8 cellular contexts compared by ENCODE assay signal in genomic region chr9:20621553-20622329, GRCh38. TPM values are rescaled to one million over a fixed set of nuclear protein-coding genes. Genes with fewer than 3 reads are reported as not detected.
A peak's percentile ranks its signal among the peaks of the same experiment; 100 is the strongest.
DNase-seq lines count a peak whose midpoint lies in the region; TF ChIP-seq lines count a peak whose summit lies in the region.

No MANE protein-coding gene starts in this region.

- in situ Hi-C loops in astrocyte of the spinal cord (cut with HindIII; ENCODE audit: low sequenced_read_pairs): no loop called here

- no peaks in the 10 kb centered on the region for H3K27me3 ChIP-seq in CD4-positive, alpha-beta memory T cell (ENCODE audit: insufficient read depth, low read length)
- H3K27me3 ChIP-seq in KMS-11 (ENCODE audit: insufficient read depth, low read depth) (0 out of 2 replicates have a peak, but pooled peaks cover 2% of the 10 kb centered on the region), iPS DF 6.9 (ENCODE audit: control insufficient read depth, insufficient read depth, low read length) (peaks cover 31% of the 10 kb centered on the region), sigmoid colon (no peaks in the 10 kb centered on the region)

- TF ChIP-seq EP300 in sigmoid colon (IDR thresholded peaks at IDR 0.05): no peak

- H3K4me1 Mint-ChIP-seq in CD4-positive, alpha-beta memory T cell: peaks cover 38 to 77% (median 44%) of the 10 kb centered on the region in 4 donors
- H3K4me1 Mint-ChIP-seq in T-helper 2 cell treated with Interferon-gamma antibody and Interleukin-4, amounts not matched to agents 5 μg/mL and 100 μg/mL, for 36 hours (ENCODE audit: low read depth): peaks cover 43% of the 10 kb centered on the region

- H3K4me2 ChIP-seq in KMS-11: peak overlapping the region; percentile 66; the same call in 1 of the 2 replicates

- WGBS in iPS DF 6.9 (ENCODE audit: insufficient coverage, insufficient read length): no CpG with 5 or more reads among the region's 73 CpGs
- 1% methylated on average over 73 of the region's 73 CpGs for WGBS in sigmoid colon, 2 donors

- no peak for TF ChIP-seq CTCF in GM20000 (IDR thresholded peaks at IDR 0.05; ENCODE audit: extremely low read depth, missing control alignments)
- no peak for TF ChIP-seq CTCF in KMS-11 (conservative IDR thresholded peaks at IDR 0.05; ENCODE audit: low read depth, low read length)
- no peak for TF ChIP-seq CTCF in astrocyte of the spinal cord (IDR thresholded peaks at IDR 0.05; ENCODE audit: low read depth, low read length)
- no peak for TF ChIP-seq CTCF in sigmoid colon (IDR thresholded peaks at IDR 0.05)

- H2AFZ ChIP-seq in KMS-11 (ENCODE audit: low read depth): peak overlapping the region; percentile 97

- peak overlapping the region; percentile 95 to 100 (median 99) for H3K4me3 Mint-ChIP-seq in CD4-positive, alpha-beta memory T cell
- peak overlapping the region; percentile 89 for H3K4me3 Mint-ChIP-seq in T-helper 2 cell treated with Interferon-gamma antibody and Interleukin-4, amounts not matched to agents 5 μg/mL and 100 μg/mL, for 36 hours

- H4K20me1 ChIP-seq in KMS-11 (ENCODE audit: insufficient read depth): no peaks in the 10 kb centered on the region

- H3K4me3 ChIP-seq in CD4-positive, alpha-beta memory T cell (ENCODE audit: low read length in 2 of 2): peak overlapping the region; percentile 68 to 93
- H3K4me3 ChIP-seq in KMS-11 (IDR thresholded peaks at IDR 0.05; ENCODE audit: insufficient read depth, low read depth, low read length) (peak overlapping the region; percentile 27), astrocyte of the spinal cord (ENCODE audit: low read depth, low read length) (peak overlapping the region; percentile 91), iPS DF 6.9 (ENCODE audit: low read length) (peak overlapping the region; percentile 69), sigmoid colon (peak overlapping the region; percentile 86 to 97 (median 92))

- intact Hi-C loops in CD4-positive, alpha-beta memory T cell (cut with micrococcal nuclease): loop anchor here (1.0 to 10.0 kb wide), 12 partner anchors 17 to 1573 kb away; partner anchors contain the start of genes FOCAD, HACD4, KLHL9 and RPS6
- intact Hi-C loops in sigmoid colon (cut with DNase I): loop anchor here (2.0 to 10.0 kb wide), 8 partner anchors 63 to 694 kb away; partner anchors contain the start of gene FOCAD

- peaks cover 0 to 3% (median 0%) of the 10 kb centered on the region in 8 donors for H3K9me3 Mint-ChIP-seq in CD4-positive, alpha-beta memory T cell
- no peaks in the 10 kb centered on the region for H3K9me3 Mint-ChIP-seq in T-helper 2 cell treated with Interferon-gamma antibody and Interleukin-4, amounts not matched to agents 5 μg/mL and 100 μg/mL, for 36 hours

- TF ChIP-seq POLR2A in sigmoid colon (IDR thresholded peaks at IDR 0.05): no peak

- H3K36me3 Mint-ChIP-seq in CD4-positive, alpha-beta memory T cell: peaks cover 0 to 30% of the 10 kb centered on the region in 2 donors
- H3K36me3 Mint-ChIP-seq in T-helper 2 cell treated with Interferon-gamma antibody and Interleukin-4, amounts not matched to agents 5 μg/mL and 100 μg/mL, for 36 hours (ENCODE audit: low read depth): peaks cover 21% of the 10 kb centered on the region

- POLR2A ChIA-PET in CD4-positive, alpha-beta memory T cell (lab: Charles Lee; ENCODE audit: partially characterized antibody): interaction anchor here (0.6 to 2.4 kb wide), 32 partner anchors 8 to 713 kb away, joined by 3 to 61 read pairs (median 4); partner anchors contain the start of genes FOCAD, HACD4 and KLHL9

- peak overlapping the region; percentile 96 to 99 (median 98) for H3K27ac Mint-ChIP-seq in CD4-positive, alpha-beta memory T cell
- peak overlapping the region; percentile 95 for H3K27ac Mint-ChIP-seq in T-helper 2 cell treated with Interferon-gamma antibody and Interleukin-4, amounts not matched to agents 5 μg/mL and 100 μg/mL, for 36 hours

- DNase-seq in CD4-positive, alpha-beta memory T cell: peak; percentile 71 to 93 (median 78)
- DNase-seq in GM20000 (ENCODE audit: low spot score): peak; percentile 71
- peak; percentile 50 for DNase-seq in T-helper 2 cell treated with Interferon-gamma antibody and Interleukin-4, amounts not matched to agents 5 μg/mL and 100 μg/mL, for 36 hours (ENCODE audit: low spot score)
- peak; percentile 76 for DNase-seq in astrocyte of the spinal cord (ENCODE audit: low read depth, low spot score)
- DNase-seq in iPS DF 6.9 (ENCODE audit: low read depth, low spot score): no peak
- DNase-seq in sigmoid colon: peak; percentile 93
- no peak for DNase-seq in NCI-H2029 treated with DMSO at 0.1 percent for 48 hours (lab: John Stamatoyannopoulos, UW)

- peaks cover 49% of the 10 kb centered on the region for H3K4me1 ChIP-seq in CD4-positive, alpha-beta memory T cell (ENCODE audit: insufficient read depth, low read length)
- H3K4me1 ChIP-seq in KMS-11 (ENCODE audit: low read depth, poor library complexity, severe bottlenecking) (peaks cover 8% of the 10 kb centered on the region), iPS DF 6.9 (ENCODE audit: control insufficient read depth, insufficient read depth, low read length) (no peaks in the 10 kb centered on the region; the same call in 1 of the 2 replicates), sigmoid colon (peaks cover 0 to 48% (median 37%) of the 10 kb centered on the region in 4 donors)

- H3K9ac ChIP-seq in KMS-11: peak overlapping the region; percentile 69

- H3K36me3 ChIP-seq in CD4-positive, alpha-beta memory T cell (ENCODE audit: insufficient read depth, low read length): no peaks in the 10 kb centered on the region
- no peaks in the 10 kb centered on the region for H3K36me3 ChIP-seq in KMS-11 (ENCODE audit: insufficient read depth)
- no peaks in the 10 kb centered on the region for H3K36me3 ChIP-seq in iPS DF 6.9 (ENCODE audit: control insufficient read depth, insufficient read depth, low read length)
- no peaks in the 10 kb centered on the region for H3K36me3 ChIP-seq in sigmoid colon

- CTCF ChIA-PET in CD4-positive, alpha-beta memory T cell (lab: Charles Lee; ENCODE audit: partially characterized antibody): interaction anchor here (0.9 to 2.0 kb wide), 12 partner anchors 9 to 696 kb away, joined by 3 to 15 read pairs (median 4); partner anchors contain the start of gene FOCAD

- no peaks in the 10 kb centered on the region for H3K9me3 ChIP-seq in CD4-positive, alpha-beta memory T cell (ENCODE audit: control insufficient read depth in 1 of 2, low read length in 2 of 2)
- H3K9me3 ChIP-seq in iPS DF 6.9 (ENCODE audit: control insufficient read depth, insufficient read depth, low read length) (no peaks in the 10 kb centered on the region), sigmoid colon (no peaks in the 10 kb centered on the region)

- peak overlapping the region; percentile 69 for H3K27ac ChIP-seq in CD4-positive, alpha-beta memory T cell (ENCODE audit: low read depth, low read length)
- peak overlapping the region; percentile 66 for H3K27ac ChIP-seq in KMS-11
- H3K27ac ChIP-seq in iPS DF 6.9 (ENCODE audit: low read length): no peak overlapping the region
- H3K27ac ChIP-seq in sigmoid colon: peak overlapping the region; percentile 93 to 95 (median 94)

- H3K27me3 Mint-ChIP-seq in CD4-positive, alpha-beta memory T cell: peaks cover 0 to 2% of the 10 kb centered on the region in 2 donors
- peaks cover 10% of the 10 kb centered on the region for H3K27me3 Mint-ChIP-seq in T-helper 2 cell treated with Interferon-gamma antibody and Interleukin-4, amounts not matched to agents 5 μg/mL and 100 μg/mL, for 36 hours (ENCODE audit: low read depth)

- no peaks in the 10 kb centered on the region; the same call in 1 of the 2 replicates for H3K79me2 ChIP-seq in KMS-11 (ENCODE audit: insufficient read depth, low read depth)

RNA-seq across cellular contexts. Expression of gene MLLT3, which starts 0.6 kb away (rescaled TPM):
- total RNA-seq in CD4-positive, alpha-beta memory T cell: 10 to 100 TPM; 52.5 to 54.4 TPM
- 10 to 100 TPM; 20.7 to 32.5 TPM for polyA plus RNA-seq in CD4-positive, alpha-beta memory T cell
- total RNA-seq in sigmoid colon: 10 to 100 TPM; 19.0 to 27.1 (median 24.2) TPM
- polyA plus RNA-seq in sigmoid colon: 100 to 1,000 TPM in 2 of 3 donors, 10 to 100 TPM in 1; 24.6 to 132 (median 111) TPM

Comparison
In these comparisons a context has a peak if more than half of its experiments do, and no peak if none do; other contexts are left out.
1. DNase-seq: peak in CD4-positive, alpha-beta memory T cell (5 of 5), GM20000 (single experiment), T-helper 2 cell treated with Interferon-gamma antibody and Interleukin-4, amounts not matched to agents 5 μg/mL and 100 μg/mL, for 36 hours (single experiment), astrocyte of the spinal cord (single experiment) and sigmoid colon (single experiment); none in iPS DF 6.9 (single experiment) and NCI-H2029 treated with DMSO at 0.1 percent for 48 hours (single experiment).
2. H3K4me3 ChIP-seq: peak in every context shown above with its lines; median percentile 92 in sigmoid colon; 91 in astrocyte of the spinal cord; 80 in CD4-positive, alpha-beta memory T cell; 69 in iPS DF 6.9; 27 in KMS-11.